ENCODE assay signal across 1 cellular context in the genomic region with DNA sequence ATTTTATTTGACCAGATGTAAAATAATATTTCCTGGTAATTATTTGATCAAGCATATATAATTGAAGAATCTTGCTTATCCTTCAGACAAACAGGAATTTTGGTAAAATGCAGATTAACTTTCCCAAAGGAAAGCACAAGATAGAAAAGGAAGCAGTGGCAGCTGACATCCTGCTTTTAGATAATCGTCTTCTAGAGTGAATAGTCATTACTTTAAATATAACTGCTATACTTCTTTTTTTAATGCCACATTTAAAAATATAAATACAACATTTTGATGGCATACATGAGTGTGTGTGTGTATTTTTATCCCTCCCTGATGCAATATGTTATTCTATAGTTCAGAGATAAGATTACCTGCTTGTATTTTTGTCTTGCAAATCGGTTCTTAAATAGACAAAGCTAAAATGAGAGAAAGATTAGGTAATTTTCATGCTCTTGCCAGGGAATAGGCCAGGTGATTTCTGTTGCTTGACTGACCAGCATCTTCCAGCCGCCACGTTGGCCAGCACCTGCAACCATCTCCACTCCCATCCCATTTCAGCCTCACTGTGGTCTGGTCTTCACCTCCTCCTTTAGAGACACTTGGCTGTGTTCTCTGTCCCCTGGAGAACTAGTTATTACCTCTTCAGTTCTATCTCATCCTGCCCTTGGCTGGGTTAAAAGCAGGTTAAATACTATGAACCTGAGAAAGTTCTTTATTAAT.
TF ChIP-seq lines count a peak whose summit lies in the region.

No MANE protein-coding gene starts in this region.

TF ChIP-seq in GM23338, 12 proteins besides CTCF, POLR2A, EP300 and RAD21 (continued from another document):
- TF ChIP-seq, protein P1, sequence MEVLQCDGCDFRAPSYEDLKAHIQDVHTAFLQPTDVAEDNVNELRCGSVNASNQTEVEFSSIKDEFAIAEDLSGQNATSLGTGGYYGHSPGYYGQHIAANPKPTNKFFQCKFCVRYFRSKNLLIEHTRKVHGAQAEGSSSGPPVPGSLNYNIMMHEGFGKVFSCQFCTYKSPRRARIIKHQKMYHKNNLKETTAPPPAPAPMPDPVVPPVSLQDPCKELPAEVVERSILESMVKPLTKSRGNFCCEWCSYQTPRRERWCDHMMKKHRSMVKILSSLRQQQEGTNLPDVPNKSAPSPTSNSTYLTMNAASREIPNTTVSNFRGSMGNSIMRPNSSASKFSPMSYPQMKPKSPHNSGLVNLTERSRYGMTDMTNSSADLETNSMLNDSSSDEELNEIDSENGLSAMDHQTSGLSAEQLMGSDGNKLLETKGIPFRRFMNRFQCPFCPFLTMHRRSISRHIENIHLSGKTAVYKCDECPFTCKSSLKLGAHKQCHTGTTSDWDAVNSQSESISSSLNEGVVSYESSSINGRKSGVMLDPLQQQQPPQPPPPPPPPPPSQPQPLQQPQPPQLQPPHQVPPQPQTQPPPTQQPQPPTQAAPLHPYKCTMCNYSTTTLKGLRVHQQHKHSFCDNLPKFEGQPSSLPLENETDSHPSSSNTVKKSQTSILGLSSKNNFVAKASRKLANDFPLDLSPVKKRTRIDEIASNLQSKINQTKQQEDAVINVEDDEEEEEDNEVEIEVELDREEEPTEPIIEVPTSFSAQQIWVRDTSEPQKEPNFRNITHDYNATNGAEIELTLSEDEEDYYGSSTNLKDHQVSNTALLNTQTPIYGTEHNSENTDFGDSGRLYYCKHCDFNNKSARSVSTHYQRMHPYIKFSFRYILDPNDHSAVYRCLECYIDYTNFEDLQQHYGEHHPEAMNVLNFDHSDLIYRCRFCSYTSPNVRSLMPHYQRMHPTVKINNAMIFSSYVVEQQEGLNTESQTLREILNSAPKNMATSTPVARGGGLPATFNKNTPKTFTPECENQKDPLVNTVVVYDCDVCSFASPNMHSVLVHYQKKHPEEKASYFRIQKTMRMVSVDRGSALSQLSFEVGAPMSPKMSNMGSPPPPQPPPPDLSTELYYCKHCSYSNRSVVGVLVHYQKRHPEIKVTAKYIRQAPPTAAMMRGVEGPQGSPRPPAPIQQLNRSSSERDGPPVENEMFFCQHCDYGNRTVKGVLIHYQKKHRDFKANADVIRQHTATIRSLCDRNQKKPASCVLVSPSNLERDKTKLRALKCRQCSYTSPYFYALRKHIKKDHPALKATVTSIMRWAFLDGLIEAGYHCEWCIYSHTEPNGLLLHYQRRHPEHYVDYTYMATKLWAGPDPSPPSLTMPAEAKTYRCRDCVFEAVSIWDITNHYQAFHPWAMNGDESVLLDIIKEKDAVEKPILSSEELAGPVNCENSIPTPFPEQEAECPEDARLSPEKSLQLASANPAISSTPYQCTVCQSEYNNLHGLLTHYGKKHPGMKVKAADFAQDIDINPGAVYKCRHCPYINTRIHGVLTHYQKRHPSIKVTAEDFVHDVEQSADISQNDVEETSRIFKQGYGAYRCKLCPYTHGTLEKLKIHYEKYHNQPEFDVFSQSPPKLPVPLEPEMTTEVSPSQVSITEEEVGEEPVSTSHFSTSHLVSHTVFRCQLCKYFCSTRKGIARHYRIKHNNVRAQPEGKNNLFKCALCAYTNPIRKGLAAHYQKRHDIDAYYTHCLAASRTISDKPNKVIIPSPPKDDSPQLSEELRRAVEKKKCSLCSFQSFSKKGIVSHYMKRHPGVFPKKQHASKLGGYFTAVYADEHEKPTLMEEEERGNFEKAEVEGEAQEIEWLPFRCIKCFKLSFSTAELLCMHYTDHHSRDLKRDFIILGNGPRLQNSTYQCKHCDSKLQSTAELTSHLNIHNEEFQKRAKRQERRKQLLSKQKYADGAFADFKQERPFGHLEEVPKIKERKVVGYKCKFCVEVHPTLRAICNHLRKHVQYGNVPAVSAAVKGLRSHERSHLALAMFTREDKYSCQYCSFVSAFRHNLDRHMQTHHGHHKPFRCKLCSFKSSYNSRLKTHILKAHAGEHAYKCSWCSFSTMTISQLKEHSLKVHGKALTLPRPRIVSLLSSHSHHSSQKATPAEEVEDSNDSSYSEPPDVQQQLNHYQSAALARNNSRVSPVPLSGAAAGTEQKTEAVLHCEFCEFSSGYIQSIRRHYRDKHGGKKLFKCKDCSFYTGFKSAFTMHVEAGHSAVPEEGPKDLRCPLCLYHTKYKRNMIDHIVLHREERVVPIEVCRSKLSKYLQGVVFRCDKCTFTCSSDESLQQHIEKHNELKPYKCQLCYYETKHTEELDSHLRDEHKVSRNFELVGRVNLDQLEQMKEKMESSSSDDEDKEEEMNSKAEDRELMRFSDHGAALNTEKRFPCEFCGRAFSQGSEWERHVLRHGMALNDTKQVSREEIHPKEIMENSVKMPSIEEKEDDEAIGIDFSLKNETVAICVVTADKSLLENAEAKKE (CRISPR knock-in tag; IDR thresholded peaks at IDR 0.05), result no peak
- TF ChIP-seq EZH2phosphoT487 (IDR thresholded peaks at IDR 0.05; ENCODE audit: unreplicated experiment) (no peak), STAT1 (IDR thresholded peaks at IDR 0.05; ENCODE audit: unreplicated experiment) (no peak), NANOG (IDR thresholded peaks at IDR 0.05; ENCODE audit: borderline replicate concordance) (no peak)
- TF ChIP-seq, protein P2, sequence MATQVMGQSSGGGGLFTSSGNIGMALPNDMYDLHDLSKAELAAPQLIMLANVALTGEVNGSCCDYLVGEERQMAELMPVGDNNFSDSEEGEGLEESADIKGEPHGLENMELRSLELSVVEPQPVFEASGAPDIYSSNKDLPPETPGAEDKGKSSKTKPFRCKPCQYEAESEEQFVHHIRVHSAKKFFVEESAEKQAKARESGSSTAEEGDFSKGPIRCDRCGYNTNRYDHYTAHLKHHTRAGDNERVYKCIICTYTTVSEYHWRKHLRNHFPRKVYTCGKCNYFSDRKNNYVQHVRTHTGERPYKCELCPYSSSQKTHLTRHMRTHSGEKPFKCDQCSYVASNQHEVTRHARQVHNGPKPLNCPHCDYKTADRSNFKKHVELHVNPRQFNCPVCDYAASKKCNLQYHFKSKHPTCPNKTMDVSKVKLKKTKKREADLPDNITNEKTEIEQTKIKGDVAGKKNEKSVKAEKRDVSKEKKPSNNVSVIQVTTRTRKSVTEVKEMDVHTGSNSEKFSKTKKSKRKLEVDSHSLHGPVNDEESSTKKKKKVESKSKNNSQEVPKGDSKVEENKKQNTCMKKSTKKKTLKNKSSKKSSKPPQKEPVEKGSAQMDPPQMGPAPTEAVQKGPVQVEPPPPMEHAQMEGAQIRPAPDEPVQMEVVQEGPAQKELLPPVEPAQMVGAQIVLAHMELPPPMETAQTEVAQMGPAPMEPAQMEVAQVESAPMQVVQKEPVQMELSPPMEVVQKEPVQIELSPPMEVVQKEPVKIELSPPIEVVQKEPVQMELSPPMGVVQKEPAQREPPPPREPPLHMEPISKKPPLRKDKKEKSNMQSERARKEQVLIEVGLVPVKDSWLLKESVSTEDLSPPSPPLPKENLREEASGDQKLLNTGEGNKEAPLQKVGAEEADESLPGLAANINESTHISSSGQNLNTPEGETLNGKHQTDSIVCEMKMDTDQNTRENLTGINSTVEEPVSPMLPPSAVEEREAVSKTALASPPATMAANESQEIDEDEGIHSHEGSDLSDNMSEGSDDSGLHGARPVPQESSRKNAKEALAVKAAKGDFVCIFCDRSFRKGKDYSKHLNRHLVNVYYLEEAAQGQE (IDR thresholded peaks at IDR 0.05; ENCODE audit: unreplicated experiment), result no peak
